ENCODE assay signal across 18 cellular contexts in the genomic region with DNA sequence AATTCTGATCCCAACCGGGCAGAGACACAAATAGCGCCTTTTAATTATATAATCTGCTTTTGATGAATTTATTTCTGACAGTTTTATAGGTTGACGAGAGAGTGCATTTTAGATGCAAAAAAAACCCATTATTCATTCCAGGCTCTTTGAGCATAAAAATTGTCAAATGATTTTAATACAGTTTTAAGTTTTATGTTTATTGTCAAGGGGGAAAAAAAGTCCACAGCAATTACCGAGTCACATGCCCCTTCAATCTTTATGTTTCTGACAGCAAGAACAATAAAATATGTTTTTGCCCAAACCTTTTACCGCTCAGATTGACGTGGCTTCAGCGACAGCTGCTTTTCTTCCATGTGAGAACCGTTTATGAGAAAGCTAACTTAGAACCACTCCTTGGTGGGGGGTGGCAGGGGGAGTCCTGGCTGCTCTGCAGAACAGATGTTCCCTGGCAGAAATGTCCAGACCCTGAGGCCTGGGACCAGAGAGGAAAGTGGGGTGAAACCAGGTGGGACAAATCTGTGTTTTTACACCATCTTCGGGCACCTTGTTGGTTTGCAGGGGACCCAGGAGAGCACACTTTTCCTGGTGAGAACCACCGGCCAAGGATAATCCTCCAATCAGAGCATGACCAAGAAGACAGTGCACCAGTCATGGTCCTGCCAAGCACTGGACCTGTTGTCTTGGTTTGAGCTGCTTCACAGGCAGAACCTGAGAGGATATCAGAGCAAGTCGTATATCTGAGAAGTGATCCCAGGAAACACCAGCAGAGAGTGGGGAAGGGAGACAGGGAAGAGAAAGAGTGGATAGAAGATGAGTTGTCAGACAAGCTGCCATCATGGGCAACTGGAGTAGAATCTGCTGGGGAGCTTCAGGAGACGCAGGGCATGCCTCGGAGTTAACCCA.
DNase-seq lines count a peak whose midpoint lies in the region; ATAC-seq and TF ChIP-seq lines count a peak whose summit lies in the region.
"Had no signal": no experiment of that assay in that cellular context is flagged by ENCODE, and none has a peak within 500 bp of the region (broad histone marks: within the 10 kb centered on the region; RNA-seq: fewer than 3 reads in every experiment).

No MANE protein-coding gene starts in this region.

- no peak overlapping the region for H3K4me2 ChIP-seq in GM23338

- no peak for DNase-seq in activated naive CD4-positive, alpha-beta T cell treated with anti-CD3 and anti-CD28 coated beads, Interleukin-2, amount 50 U/mL, for 72 hours (ENCODE audit: low spot score in 2 of 2)
- peak; percentile 34 for DNase-seq in activated CD8-positive, alpha-beta memory T cell treated with anti-CD3 and anti-CD28 coated beads, Interleukin-2, amount 10 ng/mL, durations not matched to agents 7 days and 5 days
- DNase-seq in lower leg skin (ENCODE audit: low spot score in 2 of 2) (peak; percentile 6 to 54), ureter (ENCODE audit: low spot score) (peak; percentile 29), GM23338 (ENCODE audit: low spot score) (no peak)
- DNase-seq: activated CD4-positive, alpha-beta T cell treated with anti-CD3 and anti-CD28 coated beads, Interleukin-2, amount 50 U/mL, for 48 hours; activated naive CD8-positive, alpha-beta T cell treated with anti-CD3 and anti-CD28 coated beads, Interleukin-2, amount 50 U/mL, for 24 hours; DND-41; foreskin melanocyte; MV-4-11; NCI-H2029; NCI-H526 had no signal

- H3K9me2 ChIP-seq in GM23338 (ENCODE audit: insufficient read depth): peaks cover 2% of the 10 kb centered on the region; the same call in 1 of the 2 replicates

- TF ChIP-seq POLR2A in lower leg skin (IDR thresholded peaks at IDR 0.05): no peak

- H3K27ac Mint-ChIP-seq in activated naive CD4-positive, alpha-beta T cell treated with anti-CD3 and anti-CD28 coated beads, Interleukin-2, amount 50 U/mL, for 24 hours: peak overlapping the region; percentile 77
- no peak overlapping the region for H3K27ac Mint-ChIP-seq in activated naive CD4-positive, alpha-beta T cell treated with anti-CD3 and anti-CD28 coated beads, Interleukin-2, amount 50 U/mL, for 72 hours
- no peak overlapping the region for H3K27ac Mint-ChIP-seq in activated CD8-positive, alpha-beta memory T cell treated with anti-CD3 and anti-CD28 coated beads, Interleukin-2, amount 10 ng/mL, durations not matched to agents 7 days and 5 days
- no peak overlapping the region for H3K27ac Mint-ChIP-seq in GM23338
- H3K27ac Mint-ChIP-seq: activated naive CD8-positive, alpha-beta T cell treated with anti-CD3 and anti-CD28 coated beads, Interleukin-2, amount 50 U/mL, for 24 hours; activated T-helper 1 cell treated with anti-CD3 and anti-CD28 coated beads, Interleukin-12 subunit alpha, Interleukin-12 subunit beta, Interleukin-2, Interleukin-4 antibody, amounts not matched to agents 30 ng/mL and 10 ng/mL and 1 ng/mL, durations not matched to agents 14 hours and 24 hours and 36 hours had no signal

- no peak for ATAC-seq in activated naive CD4-positive, alpha-beta T cell treated with anti-CD3 and anti-CD28 coated beads, Interleukin-2, amount 50 U/mL, for 72 hours
- no peak for ATAC-seq in activated CD8-positive, alpha-beta memory T cell treated with anti-CD3 and anti-CD28 coated beads, Interleukin-2, amount 10 ng/mL, durations not matched to agents 7 days and 5 days
- ATAC-seq in HG03196 (IDR thresholded peaks at IDR 0.05; ENCODE audit: unreplicated experiment): no peak
- no peak for ATAC-seq in GM23338
- no peak for ATAC-seq in HG02885 (IDR thresholded peaks at IDR 0.05; ENCODE audit: poor library complexity, unreplicated experiment)
- ATAC-seq: activated naive CD8-positive, alpha-beta T cell treated with anti-CD3 and anti-CD28 coated beads, Interleukin-2, amount 50 U/mL, for 24 hours had no signal

- no peak overlapping the region for H3K4me3 ChIP-seq in lower leg skin (ENCODE audit: low read depth, poor library complexity, severe bottlenecking)
- no peak overlapping the region for H3K4me3 ChIP-seq in GM23338
- H3K4me3 ChIP-seq: suprapubic skin had no signal

- H3K27me3 ChIP-seq in GM23338 (ENCODE audit: insufficient read depth): peaks cover 18% of the 10 kb centered on the region

- peaks cover 22% of the 10 kb centered on the region for H3K27me3 Mint-ChIP-seq in activated naive CD4-positive, alpha-beta T cell treated with anti-CD3 and anti-CD28 coated beads, Interleukin-2, amount 50 U/mL, for 24 hours
- H3K27me3 Mint-ChIP-seq in activated CD8-positive, alpha-beta memory T cell treated with anti-CD3 and anti-CD28 coated beads, Interleukin-2, amount 10 ng/mL, durations not matched to agents 7 days and 5 days: peaks cover 39% of the 10 kb centered on the region
- peaks cover 24% of the 10 kb centered on the region for H3K27me3 Mint-ChIP-seq in GM23338 (ENCODE audit: insufficient read depth, low read depth, poor library complexity)

- H3K36me3 ChIP-seq in GM23338 (ENCODE audit: insufficient read depth): no peaks in the 10 kb centered on the region
- H3K36me3 ChIP-seq: suprapubic skin had no signal

- WGBS in lower leg skin, 2 donors: 41 to 44% methylated on average over 13 of the region's 13 CpGs

- H3K36me3 Mint-ChIP-seq in activated naive CD4-positive, alpha-beta T cell treated with anti-CD3 and anti-CD28 coated beads, Interleukin-2, amount 50 U/mL, for 24 hours: peaks cover 2% of the 10 kb centered on the region
- H3K36me3 Mint-ChIP-seq in activated naive CD4-positive, alpha-beta T cell treated with anti-CD3 and anti-CD28 coated beads, Interleukin-2, amount 50 U/mL, for 72 hours: no peaks in the 10 kb centered on the region
- no peaks in the 10 kb centered on the region for H3K36me3 Mint-ChIP-seq in activated CD8-positive, alpha-beta memory T cell treated with anti-CD3 and anti-CD28 coated beads, Interleukin-2, amount 10 ng/mL, durations not matched to agents 7 days and 5 days
- no peaks in the 10 kb centered on the region for H3K36me3 Mint-ChIP-seq in GM23338 (ENCODE audit: low read depth)

- H3K4me1 Mint-ChIP-seq in activated naive CD4-positive, alpha-beta T cell treated with anti-CD3 and anti-CD28 coated beads, Interleukin-2, amount 50 U/mL, for 24 hours: peaks cover 6% of the 10 kb centered on the region
- peaks cover 7% of the 10 kb centered on the region for H3K4me1 Mint-ChIP-seq in activated CD8-positive, alpha-beta memory T cell treated with anti-CD3 and anti-CD28 coated beads, Interleukin-2, amount 10 ng/mL, durations not matched to agents 7 days and 5 days
- H3K4me1 Mint-ChIP-seq in GM23338: peaks cover 11% of the 10 kb centered on the region

- no peaks in the 10 kb centered on the region for H4K20me1 ChIP-seq in GM23338 (replicated peaks; ENCODE audit: insufficient read depth)

- no peaks in the 10 kb centered on the region for H3K9me3 Mint-ChIP-seq in activated naive CD4-positive, alpha-beta T cell treated with anti-CD3 and anti-CD28 coated beads, Interleukin-2, amount 50 U/mL, for 24 hours
- H3K9me3 Mint-ChIP-seq in activated naive CD4-positive, alpha-beta T cell treated with anti-CD3 and anti-CD28 coated beads, Interleukin-2, amount 50 U/mL, for 72 hours: no peaks in the 10 kb centered on the region
- H3K9me3 Mint-ChIP-seq in activated CD8-positive, alpha-beta memory T cell treated with anti-CD3 and anti-CD28 coated beads, Interleukin-2, amount 10 ng/mL, durations not matched to agents 7 days and 5 days (ENCODE audit: low read depth): no peaks in the 10 kb centered on the region
- no peaks in the 10 kb centered on the region for H3K9me3 Mint-ChIP-seq in GM23338
- H3K9me3 Mint-ChIP-seq: activated naive CD8-positive, alpha-beta T cell treated with anti-CD3 and anti-CD28 coated beads, Interleukin-2, amount 50 U/mL, for 24 hours; activated T-helper 1 cell treated with anti-CD3 and anti-CD28 coated beads, Interleukin-12 subunit alpha, Interleukin-12 subunit beta, Interleukin-2, Interleukin-4 antibody, amounts not matched to agents 30 ng/mL and 10 ng/mL and 1 ng/mL, durations not matched to agents 14 hours and 24 hours and 36 hours; neural crest cell had no signal

- peaks cover 4% of the 10 kb centered on the region; the same call in 1 of the 2 replicates for H3K4me1 ChIP-seq in GM23338 (ENCODE audit: insufficient read depth)

- no peak for TF ChIP-seq CTCF in lower leg skin (IDR thresholded peaks at IDR 0.05)
- TF ChIP-seq CTCF in GM23338 (conservative IDR thresholded peaks at IDR 0.05; ENCODE audit: low read depth in 2 of 2): no peak

- intact Hi-C loops in lower leg skin (cut with DNase I; ENCODE audit: low total_unique reads): no loop called here

- H3K4me3 Mint-ChIP-seq in activated naive CD4-positive, alpha-beta T cell treated with anti-CD3 and anti-CD28 coated beads, Interleukin-2, amount 50 U/mL, for 24 hours: no peak overlapping the region
- H3K4me3 Mint-ChIP-seq in activated CD8-positive, alpha-beta memory T cell treated with anti-CD3 and anti-CD28 coated beads, Interleukin-2, amount 10 ng/mL, durations not matched to agents 7 days and 5 days: no peak overlapping the region
- H3K4me3 Mint-ChIP-seq in GM23338: no peak overlapping the region
- H3K4me3 Mint-ChIP-seq: activated naive CD8-positive, alpha-beta T cell treated with anti-CD3 and anti-CD28 coated beads, Interleukin-2, amount 50 U/mL, for 24 hours; activated T-helper 1 cell treated with anti-CD3 and anti-CD28 coated beads, Interleukin-12 subunit alpha, Interleukin-12 subunit beta, Interleukin-2, Interleukin-4 antibody, amounts not matched to agents 30 ng/mL and 10 ng/mL and 1 ng/mL, durations not matched to agents 14 hours and 24 hours and 36 hours; neural crest cell had no signal

- no peak overlapping the region for H2AFZ ChIP-seq in GM23338

- no peaks in the 10 kb centered on the region for H3F3A ChIP-seq in GM23338 (replicated peaks; ENCODE audit: low read depth)

- no peak overlapping the region for H3K27ac ChIP-seq in GM23338 (ENCODE audit: low read depth)
- H3K27ac ChIP-seq: suprapubic skin had no signal

- CTCF ChIA-PET in activated CD8-positive, alpha-beta memory T cell treated with anti-CD3 and anti-CD28 coated beads, Interleukin-2, amount 10 ng/mL, durations not matched to agents 7 days and 5 days (lab: Charles Lee): no interaction called here

- no peaks in the 10 kb centered on the region for H3K79me2 ChIP-seq in GM23338 (replicated peaks; ENCODE audit: insufficient read depth)

TF ChIP-seq in GM23338, 12 proteins besides CTCF, POLR2A, EP300 and RAD21 (continues in another document):
- TF ChIP-seq EZH2phosphoT487 (IDR thresholded peaks at IDR 0.05; ENCODE audit: unreplicated experiment) (no peak), CREB1 (CRISPR knock-in tag; IDR thresholded peaks at IDR 0.05; ENCODE audit: low read depth) (no peak), POLR2AphosphoS5 (IDR thresholded peaks at IDR 0.05; ENCODE audit: low read depth) (no peak), STAT1 (IDR thresholded peaks at IDR 0.05; ENCODE audit: unreplicated experiment) (no peak)

Comparison
In these comparisons a context has a peak if more than half of its experiments do, and no peak if none do; other contexts are left out.
1. DNase-seq: peak in activated CD8-positive, alpha-beta memory T cell treated with anti-CD3 and anti-CD28 coated beads, Interleukin-2, amount 10 ng/mL, durations not matched to agents 7 days and 5 days (single experiment), lower leg skin (2 of 2) and ureter (single experiment); none in activated naive CD4-positive, alpha-beta T cell treated with anti-CD3 and anti-CD28 coated beads, Interleukin-2, amount 50 U/mL, for 72 hours (0 of 2) and GM23338 (single experiment).